Comparison of ENCODE assay signal across 14 cellular contexts in genomic region chr4:141497627-141498026, GRCh38.
DNase-seq lines count a peak whose midpoint lies in the region; ATAC-seq and TF ChIP-seq lines count a peak whose summit lies in the region.
"Had no signal": no experiment of that assay in that cellular context is flagged by ENCODE, and none has a peak within 500 bp of the region (broad histone marks: within the 10 kb centered on the region; RNA-seq: fewer than 3 reads in every experiment).

No MANE protein-coding gene starts in this region.

- CTCF ChIA-PET in GM10248 (lab: Yijun Ruan, JAX), result interaction anchor here (1.3 kb wide), 1 partner anchor 9 kb away, joined by 9 read pairs; no protein-coding TSS in a partner anchor

- peak; percentile 12 for DNase-seq in GM10248 (ENCODE audit: extremely low spot score)
- DNase-seq in SKM-1 treated with dmso at 0.1 percent for 144 hours (lab: John Stamatoyannopoulos, UW; ENCODE audit: unreplicated experiment), result no peak
- DNase-seq in Ammon's horn (ENCODE audit: low spot score), result no peak
- DNase-seq in NCI-H526 treated with DMSO at 0.1 percent for 48 hours (lab: John Stamatoyannopoulos, UW), result no peak
- DNase-seq in SW 1271 (lab: John Stamatoyannopoulos, UW), result no peak
- DNase-seq: activated naive CD8-positive, alpha-beta T cell treated with anti-CD3 and anti-CD28 coated beads for 36 hours; MG63; NCI-H524 treated with DMSO at 0.1 percent for 48 hours; occipital lobe; SK-N-SH; stimulated activated CD4-positive, alpha-beta T cell treated with anti-CD3 and anti-CD28 coated beads, Interleukin-1b, Interleukin-23, amount 100 ng/mL, for 48 hours had no signal

- POLR2A ChIA-PET in GM10248 (lab: Yijun Ruan, JAX), result no interaction called here

- no peak for TF ChIP-seq CTCF in GM10248 (IDR thresholded peaks at IDR 0.05; ENCODE audit: control extremely low read depth, extremely low read depth, low read depth, missing control alignments)

- ATAC-seq in GM19043 (IDR thresholded peaks at IDR 0.05; ENCODE audit: low read depth, unreplicated experiment) (peak; percentile 66), HG02588 (IDR thresholded peaks at IDR 0.05; ENCODE audit: unreplicated experiment) (peak; percentile 95), HG03342 (IDR thresholded peaks at IDR 0.05; ENCODE audit: unreplicated experiment) (peak; percentile 89)
